ENCODE assay signal across 9 cellular contexts in the genomic region with DNA sequence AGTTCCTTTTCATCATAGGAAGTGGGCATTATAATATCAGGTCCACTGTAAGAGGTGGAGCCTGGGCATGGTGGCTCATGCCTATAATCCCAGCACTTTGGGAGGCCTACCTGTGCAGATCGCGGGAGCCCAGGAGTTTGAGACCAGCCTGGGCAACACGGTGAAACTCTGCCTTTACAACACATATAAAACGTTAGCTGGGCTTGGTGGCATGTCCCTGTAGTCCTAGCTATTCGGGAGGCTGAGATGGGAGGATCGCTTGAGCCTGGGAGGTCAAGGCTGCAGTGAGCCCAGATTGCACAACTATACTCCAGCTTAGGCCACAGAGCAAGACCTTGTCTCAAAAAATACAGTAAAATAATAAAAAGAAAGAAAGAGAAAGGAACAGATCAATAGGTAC. TPM values are rescaled to one million over a fixed set of nuclear protein-coding genes. Genes with fewer than 3 reads are reported as not detected.
DNase-seq lines count a peak whose midpoint lies in the region; ATAC-seq and TF ChIP-seq lines count a peak whose summit lies in the region.
"Not testable (repeated sequence)": the region's sequence is repeated elsewhere in the genome, so short reads cannot be mapped to it uniquely, and the experiment has no call there.
"Had no signal": no experiment of that assay in that cellular context is flagged by ENCODE, and none has a peak within 500 bp of the region (broad histone marks: within the 10 kb centered on the region; RNA-seq: fewer than 3 reads in every experiment).

No MANE protein-coding gene starts in this region.

- H3K79me1 ChIP-seq in IMR-90 (ENCODE audit: low read depth in 1 of 2, low read length in 2 of 2): not testable (repeated sequence)

- not testable (repeated sequence) for H3K23ac ChIP-seq in IMR-90 (ENCODE audit: low read depth, low read length)

- not testable (repeated sequence) for H3K9ac ChIP-seq in BLaER1; IMR-90 (ENCODE audit: low read depth, low read length)

- not testable (repeated sequence) for H3K27me3 ChIP-seq in BLaER1; IMR-90 (ENCODE audit: control insufficient read depth, insufficient read depth, low read length); right atrium auricular region

- H4K8ac ChIP-seq in IMR-90 (ENCODE audit: low read depth in 2 of 2, low read length in 2 of 2): not testable (repeated sequence)

- H3K27me3 Mint-ChIP-seq in central memory CD8-positive, alpha-beta T cell; nephron (ENCODE audit: low read depth); stimulated activated naive B cell treated with anti-CD40 and anti-IgM and Interleukin-4, amounts not matched to agents 10 μg/mL and 1 μg/mL and 100 μg/mL, for 72 hours: not testable (repeated sequence)

- no CpG with 5 or more reads among the region's 6 CpGs for WGBS in IMR-90 (ENCODE audit: extremely low coverage in 2 of 2, insufficient read length in 1 of 2), 2 experiments

- H3K36me3 Mint-ChIP-seq in central memory CD8-positive, alpha-beta T cell (ENCODE audit: insufficient read depth); nephron (ENCODE audit: low read depth); stimulated activated naive B cell treated with anti-CD40 and anti-IgM and Interleukin-4, amounts not matched to agents 10 μg/mL and 1 μg/mL and 100 μg/mL, for 72 hours: not testable (repeated sequence)

- not testable (repeated sequence) for H2AK9ac ChIP-seq in IMR-90 (replicated peaks; ENCODE audit: low read depth, low read length, poor library complexity)

- POLR2A ChIA-PET in IMR-90 (lab: Charles Lee; ENCODE audit: unreplicated experiment): not testable (repeated sequence)

- CTCF ChIA-PET in IMR-90 (lab: Yijun Ruan, JAX): not testable (repeated sequence)

- H3K56ac ChIP-seq in IMR-90 (ENCODE audit: extremely low read depth, insufficient read depth, low read length): not testable (repeated sequence)

- H3K9me3 Mint-ChIP-seq in central memory CD8-positive, alpha-beta T cell; nephron; stimulated activated naive B cell treated with anti-CD40 and anti-IgM and Interleukin-4, amounts not matched to agents 10 μg/mL and 1 μg/mL and 100 μg/mL, for 72 hours: not testable (repeated sequence)

- not testable (repeated sequence) for BruUV-seq in IMR-90 (replicated peaks; lab: Mats Ljungman, UMichigan)

- dilution Hi-C loops in IMR-90 (cut with HindIII; ENCODE audit: low sequenced_read_pairs, unreplicated experiment): not testable (repeated sequence)

- not testable (repeated sequence) for TF ChIP-seq RAD21 in IMR-90 (IDR thresholded peaks at IDR 0.05; ENCODE audit: low read length)

- H3K9me1 ChIP-seq in IMR-90 (ENCODE audit: insufficient read depth, low read length): not testable (repeated sequence)

- H3K4me3 Mint-ChIP-seq in central memory CD8-positive, alpha-beta T cell; nephron; stimulated activated naive B cell treated with anti-CD40 and anti-IgM and Interleukin-4, amounts not matched to agents 10 μg/mL and 1 μg/mL and 100 μg/mL, for 72 hours: not testable (repeated sequence)

- not testable (repeated sequence) for H2BK120ac ChIP-seq in IMR-90 (ENCODE audit: low read depth, low read length)

- peak overlapping the region; percentile 70; the same call in 1 of the 2 replicates for H3K4me2 ChIP-seq in BLaER1
- H3K4me2 ChIP-seq in IMR-90 (ENCODE audit: low read depth, low read length): not testable (repeated sequence)

- not testable (repeated sequence) for TF ChIP-seq CTCF in IMR-90 (conservative IDR thresholded peaks at IDR 0.05; ENCODE audit: low read depth, low read length); right atrium auricular region (IDR thresholded peaks at IDR 0.05); nephron (IDR thresholded peaks at IDR 0.05; ENCODE audit: unreplicated experiment in 3 of 3)

- H2BK20ac ChIP-seq in IMR-90 (ENCODE audit: low read depth, low read length): not testable (repeated sequence)

- not testable (repeated sequence) for H2AFZ ChIP-seq in IMR-90 (replicated peaks; ENCODE audit: low read length, poor library complexity)

- H2BK5ac ChIP-seq in IMR-90 (ENCODE audit: low read depth, low read length, poor library complexity, severe bottlenecking): not testable (repeated sequence)

- peaks cover 60% of the 10 kb centered on the region for H3K4me1 ChIP-seq in BLaER1
- H3K4me1 ChIP-seq in IMR-90 (ENCODE audit: control insufficient read depth, insufficient read depth, low read length); right atrium auricular region: not testable (repeated sequence)

- peak overlapping the region; percentile 15; the same call in 1 of the 2 replicates for H2AK5ac ChIP-seq in IMR-90 (ENCODE audit: low read depth, low read length)

- intact Hi-C loops in IMR-90 (cut with micrococcal nuclease): not testable (repeated sequence)

- H4K5ac ChIP-seq in IMR-90 (ENCODE audit: low read depth, low read length): not testable (repeated sequence)

- not testable (repeated sequence) for H3K4ac ChIP-seq in IMR-90 (ENCODE audit: low read depth, low read length)

- H3K14ac ChIP-seq in IMR-90 (replicated peaks; ENCODE audit: low read depth, low read length): not testable (repeated sequence)

- H3K4me1 Mint-ChIP-seq in central memory CD8-positive, alpha-beta T cell: not testable (repeated sequence)
- H3K4me1 Mint-ChIP-seq in nephron: peaks cover 22% of the 10 kb centered on the region
- peaks cover 13 to 23% of the 10 kb centered on the region in 2 donors for H3K4me1 Mint-ChIP-seq in stimulated activated naive B cell treated with anti-CD40 and anti-IgM and Interleukin-4, amounts not matched to agents 10 μg/mL and 1 μg/mL and 100 μg/mL, for 72 hours

- in situ Hi-C loops in IMR-90 (cut with MboI; ENCODE audit: low sequenced_read_pairs): not testable (repeated sequence)

- peak overlapping the region; percentile 72 for H3K27ac Mint-ChIP-seq in central memory CD8-positive, alpha-beta T cell (ENCODE audit: low read depth)
- peak overlapping the region; percentile 99 for H3K27ac Mint-ChIP-seq in nephron
- H3K27ac Mint-ChIP-seq in stimulated activated naive B cell treated with anti-CD40 and anti-IgM and Interleukin-4, amounts not matched to agents 10 μg/mL and 1 μg/mL and 100 μg/mL, for 72 hours: peak overlapping the region; percentile 62

- not testable (repeated sequence) for H4K91ac ChIP-seq in IMR-90 (ENCODE audit: insufficient read depth, low read depth, low read length)

- H3K27ac ChIP-seq in BLaER1; IMR-90 (ENCODE audit: insufficient read depth, low read length); right atrium auricular region: not testable (repeated sequence)

- not testable (repeated sequence) for H3K18ac ChIP-seq in IMR-90 (ENCODE audit: low read depth, low read length)

- not testable (repeated sequence) for ATAC-seq in IMR-90 (ENCODE audit: low read depth); central memory CD8-positive, alpha-beta T cell (replicated peaks; ENCODE audit: extremely low read depth, poor library complexity, severe bottlenecking); stimulated activated naive B cell treated with anti-CD40 and anti-IgM and Interleukin-4, amounts not matched to agents 10 μg/mL and 1 μg/mL and 100 μg/mL, for 72 hours (replicated peaks)

- not testable (repeated sequence) for DNase-seq in IMR-90; central memory CD8-positive, alpha-beta T cell (ENCODE audit: low spot score in 2 of 2); stimulated activated naive B cell treated with anti-CD40 and anti-IgM and Interleukin-4, amounts not matched to agents 10 μg/mL and 1 μg/mL and 100 μg/mL, for 72 hours
- peak; percentile 32 for DNase-seq in right atrium auricular region (ENCODE audit: low spot score)

- H3K4me3 ChIP-seq in BLaER1; IMR-90 (ENCODE audit: insufficient read depth, low read depth, low read length); right atrium auricular region: not testable (repeated sequence)

- H3K36me3 ChIP-seq in BLaER1; IMR-90 (ENCODE audit: control insufficient read depth, insufficient read depth, low read length); right atrium auricular region: not testable (repeated sequence)

- TF ChIP-seq POLR2A in IMR-90 (IDR thresholded peaks at IDR 0.05; ENCODE audit: low read depth, low read length): not testable (repeated sequence)

- not testable (repeated sequence) for H3K9me3 ChIP-seq in BLaER1; IMR-90 (ENCODE audit: control insufficient read depth, insufficient read depth, low read length); right atrium auricular region

- H4K20me1 ChIP-seq in BLaER1; IMR-90 (ENCODE audit: insufficient read depth, low read length): not testable (repeated sequence)

- not testable (repeated sequence) for H2BK15ac ChIP-seq in IMR-90 (ENCODE audit: low read depth, low read length)

RNA-seq across cellular contexts. Expression of a gene that starts 4.1 kb away (rescaled TPM):
- 44.1 and 45.5 TPM in 2 replicates for total RNA-seq in IMR-90 (2012; rRNA removed)
- 18.4 and 18.7 TPM in 2 replicates for polyA plus RNA-seq in IMR-90 (2012; rRNA removed)
- polyA plus RNA-seq in IMR-90 (2012; cell fraction: cytosol; rRNA removed): 9.4 and 10.4 TPM in 2 replicates
- polyA plus RNA-seq in IMR-90 (2012; cell fraction: nucleus; rRNA removed; ENCODE audit: low replicate concordance): 23.1 and 26.8 TPM in 2 replicates
- 10 to 100 TPM; 33.6 to 39.1 TPM for total RNA-seq in right atrium auricular region

RNA-seq across cellular contexts. Expression of a gene that starts 21.6 kb away (rescaled TPM):
- total RNA-seq in IMR-90 (2012; rRNA removed) (0.18 and 0.28 TPM in 2 replicates), right atrium auricular region (10 to 100 TPM; 36.2 to 58.7 TPM)
- 3.1 and 5.8 TPM in 2 replicates for polyA plus RNA-seq in IMR-90 (2012; rRNA removed)
- polyA plus RNA-seq in IMR-90 (2012; cell fraction: cytosol; rRNA removed): 0.58 and 3.1 TPM in 2 replicates
- 15.2 and 20.3 TPM in 2 replicates for polyA plus RNA-seq in IMR-90 (2012; cell fraction: nucleus; rRNA removed; ENCODE audit: low replicate concordance)
- total RNA-seq: A673; CD4-positive, alpha-beta T cell; CD8-positive, alpha-beta T cell had no signal

Comparison
In these comparisons a context has a peak if more than half of its experiments do, and no peak if none do; other contexts are left out.
1. RNA of a gene that starts 21.6 kb away (total RNA-seq): 36.2 to 58.7 TPM in right atrium auricular region; 0.18 to 0.28 TPM in IMR-90; every median in the first group is over 10 times any median in the second.
2. Peak in every context shown above with its lines, with median percentiles within 50 percentile points of each other: H3K27ac Mint-ChIP-seq.